Comparison of ENCODE assay signal across 19 cellular contexts in the genomic region with DNA sequence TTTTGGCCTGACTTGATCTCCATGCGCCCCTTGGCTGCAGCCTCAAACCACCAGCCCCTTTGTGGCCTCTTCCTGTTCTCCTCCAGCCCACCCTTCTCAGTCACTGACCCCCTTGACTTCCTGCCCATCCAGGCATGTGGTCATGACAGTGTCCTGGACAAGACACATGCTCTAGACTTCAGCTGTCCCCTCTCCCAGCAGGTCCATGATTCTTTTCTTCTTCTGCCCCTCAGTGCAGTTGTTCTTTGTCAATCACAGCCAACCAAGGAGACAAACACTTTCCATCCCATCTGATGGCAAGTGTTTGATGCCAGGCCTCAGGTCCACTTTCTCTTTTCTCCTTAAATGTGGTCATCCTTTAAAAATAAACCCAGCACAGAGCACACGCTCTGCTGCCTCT. TPM values are rescaled to one million over a fixed set of nuclear protein-coding genes. Genes with fewer than 3 reads are reported as not detected.
"Had no signal": no experiment of that assay in that cellular context is flagged by ENCODE, and none has a peak within 500 bp of the region (broad histone marks: within the 10 kb centered on the region; RNA-seq: fewer than 3 reads in every experiment).

No MANE protein-coding gene starts in this region.

- H3K36me3 Mint-ChIP-seq: activated naive CD4-positive, alpha-beta T cell treated with anti-CD3 and anti-CD28 coated beads, Interleukin-2, amount 10 ng/mL, durations not matched to agents 7 days and 5 days; type B pancreatic cell had no signal

- DNase-seq: activated CD4-positive, alpha-beta T cell treated with anti-CD3 and anti-CD28 coated beads for 48 hours; activated CD8-positive, alpha-beta T cell treated with anti-CD3 and anti-CD28 coated beads, Interleukin-2, amount 10 ng/mL, durations not matched to agents 7 days and 5 days; activated naive CD4-positive, alpha-beta T cell treated with anti-CD3 and anti-CD28 coated beads, Interleukin-2, amount 10 ng/mL, durations not matched to agents 7 days and 5 days; amniotic stem cell; brain microvascular endothelial cell; kidney; mesendoderm; right cardiac atrium; spleen; stimulated activated CD4-positive, alpha-beta T cell treated with anti-CD3 and anti-CD28 coated beads, Interleukin-1b, Interleukin-23, amount 100 ng/mL, for 48 hours; stimulated activated naive CD8-positive, alpha-beta T cell treated with anti-CD3 and anti-CD28 coated beads, Interleukin-15, Interleukin-2, amounts not matched to agents 100 U/mL and 50 U/mL, for 24 hours; T-helper 2 cell had no signal

- H3K9me3 Mint-ChIP-seq: activated naive CD4-positive, alpha-beta T cell treated with anti-CD3 and anti-CD28 coated beads, Interleukin-2, amount 10 ng/mL, durations not matched to agents 7 days and 5 days; type B pancreatic cell had no signal

- H3K27me3 ChIP-seq: suprapubic skin had no signal

- ATAC-seq: activated CD8-positive, alpha-beta T cell treated with anti-CD3 and anti-CD28 coated beads, Interleukin-2, amount 10 ng/mL, durations not matched to agents 7 days and 5 days; right cardiac atrium; SK-N-SH treated with all-trans-retinoic acid at 6 μM for 48 hours; stimulated activated naive CD8-positive, alpha-beta T cell treated with anti-CD3 and anti-CD28 coated beads, Interleukin-15, Interleukin-2, amounts not matched to agents 100 U/mL and 50 U/mL, for 24 hours had no signal

- H3K27ac Mint-ChIP-seq: activated CD8-positive, alpha-beta T cell treated with anti-CD3 and anti-CD28 coated beads, Interleukin-2, amount 10 ng/mL, durations not matched to agents 7 days and 5 days; activated naive CD4-positive, alpha-beta T cell treated with anti-CD3 and anti-CD28 coated beads, Interleukin-2, amount 10 ng/mL, durations not matched to agents 7 days and 5 days; type B pancreatic cell had no signal

- H3K36me3 ChIP-seq: brain microvascular endothelial cell, neutrophil, spleen, suprapubic skin had no signal

- H3K4me3 ChIP-seq: spleen, suprapubic skin had no signal

- H3K27ac ChIP-seq: brain microvascular endothelial cell, neutrophil, spleen, suprapubic skin, VCaP had no signal

- H3K4me3 Mint-ChIP-seq: activated CD8-positive, alpha-beta T cell treated with anti-CD3 and anti-CD28 coated beads, Interleukin-2, amount 10 ng/mL, durations not matched to agents 7 days and 5 days; activated naive CD4-positive, alpha-beta T cell treated with anti-CD3 and anti-CD28 coated beads, Interleukin-2, amount 10 ng/mL, durations not matched to agents 7 days and 5 days; type B pancreatic cell had no signal

- H3K9me3 ChIP-seq: neutrophil, spleen, suprapubic skin had no signal

- H3K4me1 ChIP-seq: spleen, suprapubic skin had no signal

RNA-seq across cellular contexts. Expression of a gene that starts 49.7 kb away (rescaled TPM):
- total RNA-seq: activated CD8-positive, alpha-beta T cell treated with anti-CD3 and anti-CD28 coated beads, Interleukin-2, amount 10 ng/mL, durations not matched to agents 7 days and 5 days; epithelial cell of proximal tubule; right cardiac atrium had no signal
- polyA plus RNA-seq: liver, right cardiac atrium, spleen had no signal
